ENCODE assay signal across 16 cellular contexts in the genomic region with DNA sequence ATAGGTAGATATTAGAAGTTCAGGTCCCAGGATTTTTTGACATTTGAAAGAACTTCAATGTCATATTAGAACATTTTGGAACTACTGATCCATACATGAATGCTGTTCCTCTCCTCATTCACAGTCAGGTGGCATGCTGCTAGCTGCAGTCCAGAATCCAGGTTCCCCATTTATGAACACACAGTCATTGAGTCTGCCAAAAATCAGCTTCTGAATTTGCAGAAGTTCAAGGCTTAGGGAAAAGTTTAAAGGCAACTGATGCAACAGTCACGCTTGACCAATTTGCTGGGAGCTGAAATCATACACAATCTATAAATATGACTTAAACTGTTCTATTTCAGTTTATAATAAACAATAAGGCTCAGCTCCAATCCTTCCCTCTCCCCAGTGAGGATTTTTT. TPM values are rescaled to one million over a fixed set of nuclear protein-coding genes. Genes with fewer than 3 reads are reported as not detected.
"Had no signal": no experiment of that assay in that cellular context is flagged by ENCODE, and none has a peak within 500 bp of the region (broad histone marks: within the 10 kb centered on the region; RNA-seq: fewer than 3 reads in every experiment).

No MANE protein-coding gene starts in this region.

- ATAC-seq: activated CD4-positive, alpha-beta T cell treated with anti-CD3 and anti-CD28 coated beads for 36 hours; activated CD8-positive, alpha-beta T cell treated with anti-CD3 and anti-CD28 coated beads for 36 hours; activated naive CD4-positive, alpha-beta T cell treated with anti-CD3 and anti-CD28 coated beads, Interleukin-2, amount 50 U/mL, for 72 hours; left lung; mucosa of descending colon; naive thymus-derived CD8-positive, alpha-beta T cell had no signal

- DNase-seq: activated CD4-positive, alpha-beta T cell treated with anti-CD3 and anti-CD28 coated beads for 36 hours; activated CD8-positive, alpha-beta T cell treated with anti-CD3 and anti-CD28 coated beads for 36 hours; activated effector memory CD4-positive, alpha-beta T cell treated with anti-CD3 and anti-CD28 coated beads, Interleukin-2, amount 50 U/mL, for 16 hours; activated T-cell treated with anti-CD3 and anti-CD28 coated beads, Interleukin-2, amount 50 U/mL, for 48 hours; dorsolateral prefrontal cortex; erythroblast; islet precursor cell; left lung; mucosa of descending colon; naive thymus-derived CD8-positive, alpha-beta T cell; stimulated activated CD4-positive, alpha-beta T cell treated with anti-CD3 and anti-CD28 coated beads, Interleukin-1b, Interleukin-23, amount 100 ng/mL, for 48 hours; stomach; T1000; testis had no signal

RNA-seq across cellular contexts. Expression of gene TTR, which starts 17.3 kb away (rescaled TPM):
- total RNA-seq: activated CD4-positive, alpha-beta T cell treated with anti-CD3 and anti-CD28 coated beads for 36 hours; activated CD8-positive, alpha-beta T cell treated with anti-CD3 and anti-CD28 coated beads for 36 hours; activated naive CD4-positive, alpha-beta T cell treated with anti-CD3 and anti-CD28 coated beads, Interleukin-2, amount 50 U/mL, for 72 hours; cardiac septum; left lung; naive thymus-derived CD8-positive, alpha-beta T cell had no signal
